19 cellular contexts compared by ENCODE assay signal in the genomic region with DNA sequence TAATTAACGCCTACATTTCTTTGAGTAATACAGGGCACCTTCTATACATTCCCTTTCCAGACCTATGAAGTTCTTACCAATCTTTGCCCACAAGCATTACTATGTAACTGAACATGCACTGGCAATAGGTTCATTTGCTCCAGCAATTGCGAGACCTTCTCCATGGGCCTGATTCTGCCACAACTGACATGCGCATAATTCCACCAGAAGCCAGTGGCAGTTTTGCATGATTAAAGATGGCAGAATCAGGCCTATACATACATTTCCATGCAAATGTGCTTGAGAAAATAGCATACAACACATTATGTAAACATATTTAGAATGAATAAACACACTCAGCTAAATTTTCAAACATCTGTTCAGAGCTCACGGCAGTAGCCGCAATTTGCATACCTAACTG.
A peak's percentile ranks its signal among the peaks of the same experiment; 100 is the strongest.
DNase-seq lines count a peak whose midpoint lies in the region; ATAC-seq and TF ChIP-seq lines count a peak whose summit lies in the region.
"Had no signal": no experiment of that assay in that cellular context is flagged by ENCODE, and none has a peak within 500 bp of the region (broad histone marks: within the 10 kb centered on the region; RNA-seq: fewer than 3 reads in every experiment).

No MANE protein-coding gene starts in this region.

- H3K4me1 ChIP-seq in iPS-20b (ENCODE audit: insufficient read depth, low read length): peaks cover 18% of the 10 kb centered on the region
- H3K4me1 ChIP-seq in PC-3 (ENCODE audit: insufficient read depth, low read length): no peaks in the 10 kb centered on the region
- H3K4me1 ChIP-seq in hepatocyte (ENCODE audit: insufficient read depth): no peaks in the 10 kb centered on the region
- H3K4me1 ChIP-seq: A549 had no signal

- no peaks in the 10 kb centered on the region for H4K20me1 ChIP-seq in PC-3 (ENCODE audit: low read length)
- no peaks in the 10 kb centered on the region for H4K20me1 ChIP-seq in hepatocyte (ENCODE audit: insufficient read depth, poor library complexity, severe bottlenecking)

- no peak overlapping the region for H3K27ac Mint-ChIP-seq in stimulated activated naive B cell treated with anti-CD40 and anti-IgM and Interleukin-4, amounts not matched to agents 10 μg/mL and 1 μg/mL and 100 μg/mL, for 72 hours
- H3K27ac Mint-ChIP-seq: CD4-positive, alpha-beta T cell; HFFc6 had no signal

- H2AFZ ChIP-seq in PC-3 (ENCODE audit: low read length) (no peak overlapping the region), hepatocyte (no peak overlapping the region)

- H3F3A ChIP-seq in PC-3 (ENCODE audit: low read length, unreplicated experiment): no peaks in the 10 kb centered on the region

- no peak overlapping the region for H3K4me2 ChIP-seq in PC-3 (ENCODE audit: low read length)
- no peak overlapping the region for H3K4me2 ChIP-seq in hepatocyte
- H3K4me2 ChIP-seq: A549 had no signal

- H3K36me3 Mint-ChIP-seq in stimulated activated naive B cell treated with anti-CD40 and anti-IgM and Interleukin-4, amounts not matched to agents 10 μg/mL and 1 μg/mL and 100 μg/mL, for 72 hours: no peaks in the 10 kb centered on the region

- H3K27me3 ChIP-seq in iPS-20b (ENCODE audit: insufficient read depth, low read length) (no peaks in the 10 kb centered on the region), PC-3 (ENCODE audit: low read length) (no peaks in the 10 kb centered on the region), hepatocyte (no peaks in the 10 kb centered on the region)

- no TSS peak for BruUV-seq in PC-3 (replicated peaks; lab: Mats Ljungman, UMichigan)

- no peak for TF ChIP-seq CTCF in PC-3 (conservative IDR thresholded peaks at IDR 0.05; ENCODE audit: low read depth, low read length)
- TF ChIP-seq CTCF in hepatocyte (IDR thresholded peaks at IDR 0.05; ENCODE audit: poor library complexity): no peak

- H3K79me2 ChIP-seq in PC-3 (ENCODE audit: low read length) (no peaks in the 10 kb centered on the region), hepatocyte (no peaks in the 10 kb centered on the region)

- H3K27me3 Mint-ChIP-seq in stimulated activated naive B cell treated with anti-CD40 and anti-IgM and Interleukin-4, amounts not matched to agents 10 μg/mL and 1 μg/mL and 100 μg/mL, for 72 hours: no peaks in the 10 kb centered on the region
- H3K27me3 Mint-ChIP-seq: CD4-positive, alpha-beta T cell had no signal

- H3K9me3 ChIP-seq in iPS-20b (ENCODE audit: insufficient read depth, low read depth, low read length) (no peaks in the 10 kb centered on the region), PC-3 (ENCODE audit: low read length) (no peaks in the 10 kb centered on the region), hepatocyte (ENCODE audit: low read depth) (no peaks in the 10 kb centered on the region)
- H3K9me3 ChIP-seq: A549 had no signal

- WGBS in hepatocyte (ENCODE audit: low lambda C conversion rate, missing lambda C conversion rate): 88% methylated on average over 5 of the region's 5 CpGs

- intact Hi-C loops in PC-3 (cut with micrococcal nuclease): no loop called here

- ATAC-seq in stimulated activated naive B cell treated with anti-CD40 and anti-IgM and Interleukin-4, amounts not matched to agents 10 μg/mL and 1 μg/mL and 100 μg/mL, for 72 hours (replicated peaks): no peak
- ATAC-seq in PC-3: no peak
- ATAC-seq: A549, GM12878, HCT116 had no signal

- H3K4me3 ChIP-seq in iPS-20b (ENCODE audit: low read length) (peak overlapping the region; percentile 21; the same call in 1 of the 2 replicates), PC-3 (ENCODE audit: low read length) (no peak overlapping the region), hepatocyte (no peak overlapping the region)
- H3K4me3 ChIP-seq: A549, GM12878 had no signal

- no peaks in the 10 kb centered on the region for H3K9me3 Mint-ChIP-seq in stimulated activated naive B cell treated with anti-CD40 and anti-IgM and Interleukin-4, amounts not matched to agents 10 μg/mL and 1 μg/mL and 100 μg/mL, for 72 hours

- no peaks in the 10 kb centered on the region for H3K36me3 ChIP-seq in iPS-20b (ENCODE audit: insufficient read depth, low read depth, low read length)
- no peaks in the 10 kb centered on the region for H3K36me3 ChIP-seq in PC-3 (ENCODE audit: low read depth, low read length)
- no peaks in the 10 kb centered on the region for H3K36me3 ChIP-seq in hepatocyte (replicated peaks; ENCODE audit: insufficient read depth, low read depth)

- no peak overlapping the region for H3K4me3 Mint-ChIP-seq in stimulated activated naive B cell treated with anti-CD40 and anti-IgM and Interleukin-4, amounts not matched to agents 10 μg/mL and 1 μg/mL and 100 μg/mL, for 72 hours
- H3K4me3 Mint-ChIP-seq: CD4-positive, alpha-beta T cell; HFFc6 had no signal

- POLR2A ChIA-PET in PC-3 (lab: Charles Lee; ENCODE audit: unreplicated experiment): no interaction called here

- CTCF ChIA-PET in PC-3 (lab: Charles Lee): no interaction called here

- no peaks in the 10 kb centered on the region for H3K9me2 ChIP-seq in PC-3 (replicated peaks; ENCODE audit: low read length)
- H3K9me2 ChIP-seq in hepatocyte (replicated peaks; ENCODE audit: insufficient read depth): no peaks in the 10 kb centered on the region

- H3K9ac ChIP-seq in iPS-20b (ENCODE audit: low read depth, low read length) (no peak overlapping the region), PC-3 (ENCODE audit: low read length) (no peak overlapping the region)

- H3K4me1 Mint-ChIP-seq in stimulated activated naive B cell treated with anti-CD40 and anti-IgM and Interleukin-4, amounts not matched to agents 10 μg/mL and 1 μg/mL and 100 μg/mL, for 72 hours: no peaks in the 10 kb centered on the region

- H3K27ac ChIP-seq in iPS-20b (ENCODE audit: low read length): no peak overlapping the region
- no peak overlapping the region for H3K27ac ChIP-seq in PC-3 (ENCODE audit: low read length)
- H3K27ac ChIP-seq in hepatocyte: no peak overlapping the region
- H3K27ac ChIP-seq: 22Rv1, A549, C4-2B had no signal

- DNase-seq in DMS 273 (lab: John Stamatoyannopoulos, UW; ENCODE audit: unreplicated experiment) (peak; percentile 22), DMS 273 treated with DMSO at 0.1 percent for 48 hours (lab: John Stamatoyannopoulos, UW) (no peak), NCI-H526 treated with DMSO at 0.1 percent for 48 hours (lab: John Stamatoyannopoulos, UW) (peak; percentile 90), PC-3 (no peak), mesenteric fat pad (ENCODE audit: low spot score) (no peak), hepatocyte (ENCODE audit: low spot score) (no peak)
- no peak for DNase-seq in stimulated activated naive B cell treated with anti-CD40 and anti-IgM and Interleukin-4, amounts not matched to agents 10 μg/mL and 1 μg/mL and 100 μg/mL, for 72 hours
- DNase-seq: AML-193; CD4-positive, alpha-beta T cell; DMS53; DND-41; EL; HFFc6 had no signal

Comparison
In these comparisons a context has a peak if more than half of its experiments do, and no peak if none do; other contexts are left out.
1. DNase-seq: peak in DMS 273 (single experiment) and NCI-H526 treated with DMSO at 0.1 percent for 48 hours (single experiment); none in DMS 273 treated with DMSO at 0.1 percent for 48 hours (single experiment), stimulated activated naive B cell treated with anti-CD40 and anti-IgM and Interleukin-4, amounts not matched to agents 10 μg/mL and 1 μg/mL and 100 μg/mL, for 72 hours (single experiment), PC-3 (single experiment), mesenteric fat pad (single experiment) and hepatocyte (single experiment).